Comparison of ENCODE assay signal across 10 cellular contexts in genomic region chr12:1575287-1575798, GRCh38. TPM values are rescaled to one million over a fixed set of nuclear protein-coding genes. Genes with fewer than 3 reads are reported as not detected.
DNase-seq lines count a peak whose midpoint lies in the region; ATAC-seq and TF ChIP-seq lines count a peak whose summit lies in the region.
"Had no signal": no experiment of that assay in that cellular context is flagged by ENCODE, and none has a peak within 500 bp of the region (broad histone marks: within the 10 kb centered on the region; RNA-seq: fewer than 3 reads in every experiment).

No MANE protein-coding gene starts in this region.

- no peak overlapping the region for H3K23ac ChIP-seq in mesenchymal stem cell (ENCODE audit: low read length in 2 of 2)

- TF ChIP-seq CTCF in GM10248 (IDR thresholded peaks at IDR 0.05; ENCODE audit: control extremely low read depth, extremely low read depth, low read depth, missing control alignments), result no peak

- peak overlapping the region; percentile 69 for H3K9ac ChIP-seq in mesenchymal stem cell (ENCODE audit: low read length)

- H3K36me3 Mint-ChIP-seq in activated naive CD8-positive, alpha-beta T cell treated with anti-CD3 and anti-CD28 coated beads for 36 hours, result peaks cover 3% of the 10 kb centered on the region
- peaks cover 5% of the 10 kb centered on the region for H3K36me3 Mint-ChIP-seq in activated naive CD8-positive, alpha-beta T cell treated with anti-CD3 and anti-CD28 coated beads, Interleukin-2, amount 50 U/mL, for 24 hours (ENCODE audit: low read depth)

- ATAC-seq in activated naive CD8-positive, alpha-beta T cell treated with anti-CD3 and anti-CD28 coated beads, Interleukin-2, amount 50 U/mL, for 24 hours, result no peak
- peak; percentile 40 for ATAC-seq in aorta (ENCODE audit: low FRiP score)
- no peak for ATAC-seq in HG02852 (IDR thresholded peaks at IDR 0.05; ENCODE audit: unreplicated experiment)

- H2AFZ ChIP-seq in mesenchymal stem cell (ENCODE audit: low read depth, low read length), result no peak overlapping the region

- peak overlapping the region; percentile 60 for H3K27ac Mint-ChIP-seq in activated naive CD8-positive, alpha-beta T cell treated with anti-CD3 and anti-CD28 coated beads for 36 hours
- H3K27ac Mint-ChIP-seq in activated naive CD8-positive, alpha-beta T cell treated with anti-CD3 and anti-CD28 coated beads, Interleukin-2, amount 50 U/mL, for 24 hours, result no peak overlapping the region

- no peak overlapping the region for H3K4me3 Mint-ChIP-seq in activated naive CD8-positive, alpha-beta T cell treated with anti-CD3 and anti-CD28 coated beads for 36 hours
- H3K4me3 Mint-ChIP-seq in activated naive CD8-positive, alpha-beta T cell treated with anti-CD3 and anti-CD28 coated beads, Interleukin-2, amount 50 U/mL, for 24 hours, result no peak overlapping the region

- H3K4me2 ChIP-seq in mesenchymal stem cell (ENCODE audit: low read length, poor library complexity, severe bottlenecking), result peak overlapping the region; percentile 36

- H2BK120ac ChIP-seq in mesenchymal stem cell (ENCODE audit: low read depth, low read length), result no peak overlapping the region

- peaks cover 1% of the 10 kb centered on the region for H3K9me3 Mint-ChIP-seq in activated naive CD8-positive, alpha-beta T cell treated with anti-CD3 and anti-CD28 coated beads for 36 hours
- H3K9me3 Mint-ChIP-seq in activated naive CD8-positive, alpha-beta T cell treated with anti-CD3 and anti-CD28 coated beads, Interleukin-2, amount 50 U/mL, for 24 hours, result no peaks in the 10 kb centered on the region

- H3K4ac ChIP-seq in mesenchymal stem cell (ENCODE audit: low read depth in 1 of 2, low read length in 2 of 2), result no peak overlapping the region

- H3K4me3 ChIP-seq in mesenchymal stem cell (ENCODE audit: insufficient read depth in 1 of 2, low read depth in 1 of 2, low read length in 2 of 2) (peak overlapping the region in 1 of 2 experiments; percentile 68), aorta (ENCODE audit: low read length in 2 of 2) (peak overlapping the region in 1 of 2 donors; percentile 43)

- H2AK5ac ChIP-seq in mesenchymal stem cell (ENCODE audit: low read length, severe bottlenecking), result no peak overlapping the region

- POLR2A ChIA-PET in GM10248 (lab: Yijun Ruan, JAX), result no interaction called here

- peaks cover 15% of the 10 kb centered on the region for H3K79me1 ChIP-seq in mesenchymal stem cell (replicated peaks; ENCODE audit: low read length, poor library complexity, severe bottlenecking)

- H3K18ac ChIP-seq in mesenchymal stem cell (ENCODE audit: low read depth in 1 of 2, low read length in 2 of 2), result peak overlapping the region in 1 of 2 experiments; percentile 5

- H3K27ac ChIP-seq in mesenchymal stem cell (ENCODE audit: low read length, poor library complexity, severe bottlenecking) (no peak overlapping the region), aorta (ENCODE audit: low read depth in 1 of 2, low read length in 2 of 2) (no peak overlapping the region)

- H3K4me1 Mint-ChIP-seq in activated naive CD8-positive, alpha-beta T cell treated with anti-CD3 and anti-CD28 coated beads for 36 hours, result peaks cover 9% of the 10 kb centered on the region
- peaks cover 2% of the 10 kb centered on the region for H3K4me1 Mint-ChIP-seq in activated naive CD8-positive, alpha-beta T cell treated with anti-CD3 and anti-CD28 coated beads, Interleukin-2, amount 50 U/mL, for 24 hours

- peak overlapping the region; percentile 21 for H4K8ac ChIP-seq in mesenchymal stem cell (ENCODE audit: low read length)

- no peak overlapping the region for H2BK5ac ChIP-seq in mesenchymal stem cell (ENCODE audit: low read depth, low read length, poor library complexity, severe bottlenecking)

- peak overlapping the region in 1 of 2 experiments; percentile 23 for H2BK12ac ChIP-seq in mesenchymal stem cell (ENCODE audit: low read length in 2 of 2)

- H3K27me3 ChIP-seq in mesenchymal stem cell (ENCODE audit: control insufficient read depth in 1 of 2, insufficient read depth in 1 of 2, low read length in 2 of 2), result no peaks in the 10 kb centered on the region
- no peaks in the 10 kb centered on the region for H3K27me3 ChIP-seq in aorta (ENCODE audit: control insufficient read depth in 1 of 2, insufficient read depth in 2 of 2, low read length in 1 of 2)

- intact Hi-C loops in aorta (cut with DNase I), result no loop called here

- CTCF ChIA-PET in GM10248 (lab: Yijun Ruan, JAX), result interaction anchor here (0.9 to 2.5 kb wide), 4 partner anchors 8 to 458 kb away, joined by 3 to 15 read pairs (median 4); no protein-coding TSS in a partner anchor

- no peaks in the 10 kb centered on the region for H3K9me3 ChIP-seq in mesenchymal stem cell (ENCODE audit: control insufficient read depth, low read length)
- H3K9me3 ChIP-seq in aorta (ENCODE audit: control insufficient read depth, low read length), result no peaks in the 10 kb centered on the region

- no peak overlapping the region for H4K91ac ChIP-seq in mesenchymal stem cell (ENCODE audit: low read length)

- WGBS in mesenchymal stem cell, result 76% methylated on average over 12 of the region's 12 CpGs
- 7 to 11% methylated on average over 12 of the region's 12 CpGs for WGBS in aorta, 2 donors

- H2BK15ac ChIP-seq in mesenchymal stem cell (ENCODE audit: low read depth, poor library complexity, severe bottlenecking), result peak overlapping the region; percentile 26

- peak overlapping the region in 1 of 2 experiments; percentile 53 for H3K14ac ChIP-seq in mesenchymal stem cell (ENCODE audit: low read length in 2 of 2)

- DNase-seq in activated naive CD8-positive, alpha-beta T cell treated with anti-CD3 and anti-CD28 coated beads for 36 hours, result no peak
- DNase-seq in activated naive CD8-positive, alpha-beta T cell treated with anti-CD3 and anti-CD28 coated beads, Interleukin-2, amount 50 U/mL, for 24 hours, result no peak
- DNase-seq in cerebellar cortex (ENCODE audit: low spot score), result peak; percentile 54
- DNase-seq in mesenchymal stem cell, result peak; percentile 18
- no peak for DNase-seq in aorta
- no peak for DNase-seq in GM10248 (ENCODE audit: extremely low spot score)
- DNase-seq in stimulated activated naive CD4-positive, alpha-beta T cell treated with Interleukin-2 at 50 U/mL for 16 hours (lab: John Stamatoyannopoulos, UW), result no peak
- DNase-seq: activated effector memory CD4-positive, alpha-beta T cell treated with Interleukin-2 at 50 U/mL for 16 hours; NCI-H1092 treated with DMSO at 0.1 percent for 48 hours had no signal

- H3K36me3 ChIP-seq in mesenchymal stem cell (ENCODE audit: control insufficient read depth in 1 of 2, insufficient read depth in 2 of 2, low read depth in 1 of 2, low read length in 2 of 2), result peaks cover 0 to 4% of the 10 kb centered on the region in 2 experiments
- H3K36me3 ChIP-seq in aorta (ENCODE audit: control insufficient read depth in 1 of 2, insufficient read depth in 2 of 2, low read length in 1 of 2), result no peaks in the 10 kb centered on the region

- no peaks in the 10 kb centered on the region for H3K27me3 Mint-ChIP-seq in activated naive CD8-positive, alpha-beta T cell treated with anti-CD3 and anti-CD28 coated beads for 36 hours
- H3K27me3 Mint-ChIP-seq in activated naive CD8-positive, alpha-beta T cell treated with anti-CD3 and anti-CD28 coated beads, Interleukin-2, amount 50 U/mL, for 24 hours, result peaks cover 2% of the 10 kb centered on the region

- peaks cover 30% of the 10 kb centered on the region for H3K4me1 ChIP-seq in mesenchymal stem cell (ENCODE audit: control insufficient read depth, insufficient read depth, low read depth, low read length)
- H3K4me1 ChIP-seq in aorta (ENCODE audit: control insufficient read depth in 1 of 2, insufficient read depth in 2 of 2, low read length in 2 of 2), result peaks cover 0 to 3% of the 10 kb centered on the region in 2 donors

RNA-seq across cellular contexts. Expression of gene FBXL14, which starts 19.0 kb away (rescaled TPM):
- 10 to 100 TPM; 18.4 to 18.8 TPM for total RNA-seq in activated naive CD8-positive, alpha-beta T cell treated with anti-CD3 and anti-CD28 coated beads for 36 hours
- 4.3 TPM for polyA plus RNA-seq in mesenchymal stem cell (2013, experiment 1 of 2)
- polyA plus RNA-seq in mesenchymal stem cell (2013, experiment 2 of 2), result 4.7 TPM
- total RNA-seq in aorta, result 10 to 100 TPM in 1 of 2 donors, 1 to 10 TPM in 1; 8.0 to 13.2 TPM
- polyA plus RNA-seq in aorta, result 1 to 10 TPM; 2.8 to 7.1 TPM

RNA-seq across cellular contexts. Expression of gene WNT5B, which starts 53.7 kb away (rescaled TPM):
- total RNA-seq in activated naive CD8-positive, alpha-beta T cell treated with anti-CD3 and anti-CD28 coated beads for 36 hours, result under 1 TPM; 0.08 to 0.19 TPM
- 14.1 TPM for polyA plus RNA-seq in mesenchymal stem cell (2013, experiment 1 of 2)
- polyA plus RNA-seq in mesenchymal stem cell (2013, experiment 2 of 2), result 16.0 TPM
- total RNA-seq in aorta, result 10 to 100 TPM in 1 of 2 donors, 1 to 10 TPM in 1; 4.2 to 11.2 TPM
- polyA plus RNA-seq in aorta, result 1 to 10 TPM in 1 of 2 donors, under 1 TPM in 1; 0.88 to 1.3 TPM

Comparison
In these comparisons a context has a peak if more than half of its experiments do, and no peak if none do; other contexts are left out.
1. DNase-seq: peak in cerebellar cortex (single experiment) and mesenchymal stem cell (single experiment); none in activated naive CD8-positive, alpha-beta T cell treated with anti-CD3 and anti-CD28 coated beads for 36 hours (single experiment), activated naive CD8-positive, alpha-beta T cell treated with anti-CD3 and anti-CD28 coated beads, Interleukin-2, amount 50 U/mL, for 24 hours (single experiment), aorta (0 of 2), GM10248 (single experiment) and stimulated activated naive CD4-positive, alpha-beta T cell treated with Interleukin-2 at 50 U/mL for 16 hours (single experiment).
2. RNA of gene WNT5B, which starts 53.7 kb away (total RNA-seq): 4.2 to 11.2 TPM in aorta; 0.08 to 0.19 TPM in activated naive CD8-positive, alpha-beta T cell treated with anti-CD3 and anti-CD28 coated beads for 36 hours; every median in the first group is over 4 times any median in the second.